ENCODE assay signal across 8 cellular contexts in genomic region chr9:87498046-87498815, GRCh38. TPM values are rescaled to one million over a fixed set of nuclear protein-coding genes. Genes with fewer than 3 reads are reported as not detected.
A peak's percentile ranks its signal among the peaks of the same experiment; 100 is the strongest.
DNase-seq lines count a peak whose midpoint lies in the region; ATAC-seq, FAIRE-seq and TF ChIP-seq lines count a peak whose summit lies in the region.

No MANE protein-coding gene starts in this region.

- H3K9ac ChIP-seq in BLaER1 treated with 17β-estradiol and CSF1 and Interleukin-3, amounts not matched to agents 10 nM and 100 nM: peak overlapping the region in 10 of 11 experiments; percentile 25 to 93 (median 46); a peak in 16 of 22 replicates
- H3K9ac ChIP-seq in HUES48 (ENCODE audit: low read depth, low read length): peak overlapping the region; percentile 69

- H3K4me3 ChIP-seq in BLaER1 treated with 17β-estradiol and CSF1 and Interleukin-3, amounts not matched to agents 10 nM and 100 nM: peak overlapping the region; percentile 49 to 70 (median 58)
- H3K4me3 ChIP-seq in HUES48 (ENCODE audit: low read depth, low read length) (peak overlapping the region; percentile 81), heart right ventricle (peak overlapping the region; percentile 46 to 76 (median 64)), pancreas (peak overlapping the region; percentile 65 to 85 (median 82))

- 1% methylated on average over 72 to 81 of the region's 81 CpGs for WGBS in heart right ventricle, 2 donors
- 0 to 1% methylated on average over 66 to 81 of the region's 81 CpGs for WGBS in pancreas, 2 donors

- no peaks in the 10 kb centered on the region for H3K36me3 ChIP-seq in BLaER1 treated with 17β-estradiol and CSF1 and Interleukin-3, amounts not matched to agents 10 nM and 100 nM
- H3K36me3 ChIP-seq in HUES48 (ENCODE audit: control insufficient read depth, insufficient read depth, low read length): peaks cover 25% of the 10 kb centered on the region
- no peaks in the 10 kb centered on the region for H3K36me3 ChIP-seq in heart right ventricle
- no peaks in the 10 kb centered on the region for H3K36me3 ChIP-seq in pancreas

- H3K4me3 Mint-ChIP-seq in activated naive CD8-positive, alpha-beta T cell: peak overlapping the region; percentile 59

- H3K4me1 ChIP-seq in BLaER1 treated with 17β-estradiol and CSF1 and Interleukin-3, amounts not matched to agents 10 nM and 100 nM: peaks cover 31 to 85% (median 55%) of the 10 kb centered on the region in 10 experiments
- H3K4me1 ChIP-seq in HUES48 (ENCODE audit: control insufficient read depth, insufficient read depth, low read length) (peaks cover 16% of the 10 kb centered on the region), heart right ventricle (peaks cover 0 to 64% (median 12%) of the 10 kb centered on the region in 9 donors), pancreas (peaks cover 9 to 44% (median 42%) of the 10 kb centered on the region in 3 donors)

- peaks cover 26% of the 10 kb centered on the region for H3K27me3 Mint-ChIP-seq in activated naive CD8-positive, alpha-beta T cell

- peaks cover 17% of the 10 kb centered on the region for H3K4me1 Mint-ChIP-seq in activated naive CD8-positive, alpha-beta T cell (ENCODE audit: low read depth)

- H4K20me1 ChIP-seq in BLaER1 treated with 17β-estradiol and CSF1 and Interleukin-3, amounts not matched to agents 10 nM and 100 nM: peaks cover 0 to 10% (median 0%) of the 10 kb centered on the region in 11 experiments; a peak in 1 of 22 replicates

- no peak for FAIRE-seq in pancreas (lab: Jason Lieb, UNC)

- peak overlapping the region in 4 of 11 experiments; percentile 23 to 79 (median 72); a peak in 7 of 22 replicates for H3K27ac ChIP-seq in BLaER1 treated with 17β-estradiol and CSF1 and Interleukin-3, amounts not matched to agents 10 nM and 100 nM
- H3K27ac ChIP-seq in HUES48 (ENCODE audit: low read depth, low read length) (peak overlapping the region; percentile 76), heart right ventricle (peak overlapping the region in 8 of 10 donors; percentile 2 to 91 (median 57)), pancreas (peak overlapping the region; percentile 91 to 97 (median 94))

- peak in 4 of 9 donors; percentile 10 to 27 (median 24) for TF ChIP-seq CTCF in heart right ventricle (IDR thresholded peaks at IDR 0.05)
- TF ChIP-seq CTCF in pancreas (IDR thresholded peaks at IDR 0.05): peak in 1 of 4 donors; percentile 34

- H3K4me2 ChIP-seq in BLaER1 treated with 17β-estradiol and CSF1 and Interleukin-3, amounts not matched to agents 10 nM and 100 nM: peak overlapping the region; percentile 82 to 95 (median 87)

- intact Hi-C loops in heart right ventricle (cut with DNase I) (loop anchor here in 1 of 10 donors (10.0 kb wide), 1 partner anchor 167 kb away; no protein-coding TSS in a partner anchor), pancreas (cut with DNase I) (loop anchor here in 2 of 3 donors (5.0 to 10.0 kb wide), 2 partner anchors 153 to 161 kb away; no protein-coding TSS in a partner anchor)

- peaks cover 0 to 21% (median 18%) of the 10 kb centered on the region in 11 experiments; a peak in 17 of 22 replicates for H3K9me3 ChIP-seq in BLaER1 treated with 17β-estradiol and CSF1 and Interleukin-3, amounts not matched to agents 10 nM and 100 nM (replicated peaks in 1 of 11)
- H3K9me3 ChIP-seq in HUES48 (ENCODE audit: control insufficient read depth, insufficient read depth, low read length) (no peaks in the 10 kb centered on the region), heart right ventricle (no peaks in the 10 kb centered on the region), pancreas (no peaks in the 10 kb centered on the region)

- DNase-seq in heart right ventricle (peak in 1 of 2 donors; percentile 42), pancreas (peak; percentile 65 to 89 (median 74)), NCI-H446 treated with DMSO at 0.1 percent for 48 hours (lab: John Stamatoyannopoulos, UW) (no peak), hepatic stellate cell (ENCODE audit: low spot score) (no peak)

- ATAC-seq in GM18909 (IDR thresholded peaks at IDR 0.05; ENCODE audit: poor library complexity, unreplicated experiment) (peak; percentile 24), heart right ventricle (peak; percentile 52 to 78 (median 60)), pancreas (peak; percentile 62 to 76 (median 68))

- no peak overlapping the region for H3K27ac Mint-ChIP-seq in activated naive CD8-positive, alpha-beta T cell

- no peaks in the 10 kb centered on the region for H3K36me3 Mint-ChIP-seq in activated naive CD8-positive, alpha-beta T cell

- H3K27me3 ChIP-seq in BLaER1 treated with 17β-estradiol and CSF1 and Interleukin-3, amounts not matched to agents 10 nM and 100 nM: peaks cover 15 to 63% (median 47%) of the 10 kb centered on the region in 11 experiments; a peak in 21 of 22 replicates
- no peaks in the 10 kb centered on the region for H3K27me3 ChIP-seq in HUES48 (ENCODE audit: control insufficient read depth, insufficient read depth, low read length)
- H3K27me3 ChIP-seq in heart right ventricle: peaks cover 7 to 59% (median 43%) of the 10 kb centered on the region in 7 donors
- H3K27me3 ChIP-seq in pancreas: no peaks in the 10 kb centered on the region

- no peaks in the 10 kb centered on the region for H3K9me3 Mint-ChIP-seq in activated naive CD8-positive, alpha-beta T cell (ENCODE audit: low read depth)

RNA-seq across cellular contexts. Expression of gene DAPK1, which starts 0.6 kb away (rescaled TPM):
- total RNA-seq in heart right ventricle: 10 to 100 TPM in 1 of 10 donors, 1 to 10 TPM in 9; 2.3 to 15.5 (median 4.3) TPM
- 1 to 10 TPM; 1.1 to 2.2 TPM for polyA plus RNA-seq in heart right ventricle
- total RNA-seq in pancreas: 10 to 100 TPM; 43.1 to 98.7 (median 48.9) TPM
- polyA plus RNA-seq in pancreas: 10 to 100 TPM; 29.1 to 31.8 TPM

Comparison
In these comparisons a context has a peak if more than half of its experiments do, and no peak if none do; other contexts are left out.
1. DNase-seq: peak in pancreas (6 of 6); none in NCI-H446 treated with DMSO at 0.1 percent for 48 hours (single experiment) and hepatic stellate cell (single experiment).
2. Peak in every context shown above with its lines, with median percentiles within 50 percentile points of each other: H3K4me3 ChIP-seq and ATAC-seq.